In genomic region chr9:89246840-89247239, GRCh38 we compare ENCODE assay signal across 1 cellular context.
TF ChIP-seq lines count a peak whose summit lies in the region.

No MANE protein-coding gene starts in this region.

TF ChIP-seq in H1, 55 proteins besides CTCF, POLR2A, EP300 and RAD21 (continued from another document):
- TF ChIP-seq CTBP2 (IDR thresholded peaks at IDR 0.05; ENCODE audit: borderline replicate concordance, insufficient read depth, insufficient read length, low read length) (no peak), MAX (IDR thresholded peaks at IDR 0.05) (peak; percentile 35; the same call in 1 of the 2 replicates)
TF ChIP-seq in H1: peak in this region for 1.
